ENCODE assay signal across 8 cellular contexts in the genomic region with DNA sequence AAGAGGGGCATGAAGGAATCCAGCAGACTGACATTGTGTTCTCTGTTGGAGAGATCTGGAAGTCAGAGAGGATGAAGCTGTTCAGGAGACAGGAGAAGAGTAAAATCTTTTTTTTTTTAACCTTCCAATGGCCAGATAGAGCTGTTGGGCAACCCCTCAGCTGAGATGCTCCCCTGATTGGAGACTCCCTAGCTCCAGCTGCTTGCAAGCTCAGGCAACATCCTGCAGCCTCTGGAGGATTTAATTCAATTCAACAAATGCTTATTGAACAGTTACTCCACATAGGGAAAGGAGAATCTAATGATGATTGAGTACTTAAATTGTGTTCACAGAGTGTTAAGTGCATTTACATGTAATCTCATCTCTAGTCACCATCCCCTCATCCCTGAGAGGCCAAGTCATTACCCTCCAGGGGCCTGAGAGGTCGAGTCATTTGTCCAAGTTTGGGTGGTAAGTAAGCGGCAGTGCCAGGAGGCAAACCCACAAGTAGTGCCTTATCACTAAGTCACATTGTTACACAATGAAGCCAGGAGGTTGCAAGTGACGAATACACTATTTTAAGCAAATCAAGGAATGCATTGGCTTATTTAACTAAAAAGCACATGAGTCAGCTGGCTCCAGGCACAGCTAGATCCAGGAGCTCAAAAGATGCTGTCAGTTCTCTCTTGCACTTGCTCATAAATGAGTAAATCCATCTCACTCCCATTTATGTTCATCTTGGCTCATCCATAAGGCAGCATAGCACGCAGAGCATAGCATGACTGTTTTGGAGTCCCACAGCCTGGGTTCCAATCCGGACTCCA.
DNase-seq lines count a peak whose midpoint lies in the region; ATAC-seq and TF ChIP-seq lines count a peak whose summit lies in the region.

No MANE protein-coding gene starts in this region.

- no peak for TF ChIP-seq CTCF in AG04450 (IDR thresholded peaks at IDR 0.05; ENCODE audit: low read depth, low read length)

- CTCF ChIA-PET in AG04450 (lab: Charles Lee), result no interaction called here

- H3K9me3 ChIP-seq in AG04450 (ENCODE audit: control insufficient read depth, insufficient read depth, low read length), result no peaks in the 10 kb centered on the region; the same call in 1 of the 2 replicates

- ATAC-seq in HG02870 (IDR thresholded peaks at IDR 0.05; ENCODE audit: unreplicated experiment) (no peak), GM19455 (IDR thresholded peaks at IDR 0.05; ENCODE audit: unreplicated experiment) (no peak)

- H3K27me3 ChIP-seq in AG04450 (ENCODE audit: control insufficient read depth, insufficient read depth, low read length), result no peaks in the 10 kb centered on the region

- DNase-seq in AG04450 (ENCODE audit: low read depth, low spot score), result peak; percentile 93
- DNase-seq in NCI-H1436 (lab: John Stamatoyannopoulos, UW), result peak; percentile 76
- DNase-seq in dedifferentiated amniotic fluid mesenchymal stem cell (ENCODE audit: extremely low spot score), result peak; percentile 98
- DNase-seq in myocyte (ENCODE audit: low read depth), result peak; percentile 96
- DNase-seq in NCI-H146 (lab: John Stamatoyannopoulos, UW), result no peak
- DNase-seq in DMS79 treated with DMSO at 0.1 percent for 48 hours (lab: John Stamatoyannopoulos, UW), result no peak

- H3K27ac ChIP-seq in AG04450 (ENCODE audit: low read depth, low read length), result peak overlapping the region; percentile 98

- POLR2A ChIA-PET in AG04450 (lab: Yijun Ruan, JAX), result interaction anchor here (0.6 to 2.3 kb wide), 12 partner anchors 12 to 211 kb away, joined by 3 to 7 read pairs (median 4); a partner anchor contains a TSS

- H3K4me3 ChIP-seq in AG04450 (ENCODE audit: low read depth, low read length), result no peak overlapping the region

Comparison
In these comparisons a context has a peak if more than half of its experiments do, and no peak if none do; other contexts are left out.
1. DNase-seq: peak in AG04450 (single experiment), NCI-H1436 (single experiment), dedifferentiated amniotic fluid mesenchymal stem cell (single experiment) and myocyte (single experiment); none in NCI-H146 (single experiment) and DMS79 treated with DMSO at 0.1 percent for 48 hours (single experiment).